Comparison of ENCODE assay signal across 1 cellular context in the genomic region with DNA sequence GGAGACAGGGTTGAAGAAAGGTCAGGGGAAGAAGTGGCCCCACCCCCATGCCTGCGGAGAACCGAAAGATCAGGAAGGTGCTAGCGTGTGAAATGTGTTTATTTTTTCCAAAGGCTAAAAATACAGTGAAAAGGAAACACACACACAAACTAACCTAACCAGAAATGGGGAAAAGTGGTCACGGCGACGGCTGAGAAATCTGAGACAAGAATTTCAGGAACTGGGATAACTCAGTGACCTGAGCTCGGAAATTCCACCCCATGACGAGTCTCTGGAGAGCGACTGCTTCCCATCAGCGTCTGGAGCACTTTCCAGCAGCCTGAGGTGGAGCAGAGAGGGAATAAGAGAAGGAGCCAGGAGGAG.
TF ChIP-seq lines count a peak whose summit lies in the region.

No MANE protein-coding gene starts in this region.

TF ChIP-seq in SK-N-SH, 30 proteins besides CTCF, POLR2A, EP300 and RAD21 (continued from another document):
- TF ChIP-seq ELF1 (IDR thresholded peaks at IDR 0.05) (no peak), RXRA (IDR thresholded peaks at IDR 0.05; ENCODE audit: borderline replicate concordance, low read depth) (no peak), NFIC (IDR thresholded peaks at IDR 0.05; ENCODE audit: borderline replicate concordance) (no peak), MEF2A (IDR thresholded peaks at IDR 0.05; ENCODE audit: borderline replicate concordance, low read depth) (no peak), POLR2AphosphoS5 (IDR thresholded peaks at IDR 0.05; ENCODE audit: low read depth, low read length) (no peak), SMC3 (IDR thresholded peaks at IDR 0.05; ENCODE audit: low read depth, low read length) (no peak), MXI1 (IDR thresholded peaks at IDR 0.05; ENCODE audit: low read depth, low read length) (no peak), USF1 (IDR thresholded peaks at IDR 0.05; ENCODE audit: borderline replicate concordance, low read depth) (no peak)
